1 cellular context compared by ENCODE assay signal in the genomic region with DNA sequence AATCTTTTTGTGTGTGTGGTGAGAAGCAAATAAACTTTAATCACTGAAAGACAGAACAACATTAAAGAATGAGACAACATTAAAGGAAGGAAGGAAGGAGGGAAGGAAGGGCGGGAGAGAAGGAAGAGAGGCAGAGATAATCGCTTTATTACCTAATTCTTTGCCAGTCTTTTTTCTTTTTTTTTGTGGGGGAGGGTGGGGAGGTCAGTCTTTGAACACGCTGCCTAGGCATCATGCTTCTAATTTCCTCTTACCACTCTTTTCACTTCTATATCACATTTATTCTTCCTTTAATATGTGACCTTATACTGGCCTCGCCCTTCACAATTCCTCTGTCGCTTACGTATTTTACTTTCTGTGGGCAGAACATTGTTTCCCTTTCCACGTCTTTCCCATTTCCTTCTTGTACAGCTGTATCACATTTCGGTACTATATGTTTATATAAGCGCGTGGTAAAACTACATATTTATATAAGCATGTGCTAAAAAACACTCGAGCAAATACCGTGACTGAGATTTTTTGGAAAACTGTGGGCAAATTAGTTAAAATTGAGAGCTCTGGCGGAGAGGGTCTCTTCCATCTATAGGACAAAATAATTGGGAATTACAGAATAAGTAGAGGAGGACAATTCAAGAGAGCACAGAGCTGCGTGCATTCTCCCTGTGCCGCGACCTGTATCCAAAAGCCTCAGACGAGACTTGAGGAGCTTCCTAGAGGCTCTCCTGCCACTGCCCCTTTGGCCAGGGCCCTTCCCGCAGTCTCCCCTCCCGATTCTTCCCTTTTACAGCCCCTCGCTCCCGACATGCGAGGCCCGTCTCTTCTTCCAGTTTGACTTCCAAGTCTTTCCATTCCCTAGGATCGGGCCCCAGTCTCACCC.
A peak's percentile ranks its signal among the peaks of the same experiment; 100 is the strongest.
TF ChIP-seq lines count a peak whose summit lies in the region.

No MANE protein-coding gene starts in this region.

TF ChIP-seq in HEK293, 187 proteins besides CTCF, POLR2A, EP300 and RAD21 (continued from another document):
- TF ChIP-seq, protein P1, sequence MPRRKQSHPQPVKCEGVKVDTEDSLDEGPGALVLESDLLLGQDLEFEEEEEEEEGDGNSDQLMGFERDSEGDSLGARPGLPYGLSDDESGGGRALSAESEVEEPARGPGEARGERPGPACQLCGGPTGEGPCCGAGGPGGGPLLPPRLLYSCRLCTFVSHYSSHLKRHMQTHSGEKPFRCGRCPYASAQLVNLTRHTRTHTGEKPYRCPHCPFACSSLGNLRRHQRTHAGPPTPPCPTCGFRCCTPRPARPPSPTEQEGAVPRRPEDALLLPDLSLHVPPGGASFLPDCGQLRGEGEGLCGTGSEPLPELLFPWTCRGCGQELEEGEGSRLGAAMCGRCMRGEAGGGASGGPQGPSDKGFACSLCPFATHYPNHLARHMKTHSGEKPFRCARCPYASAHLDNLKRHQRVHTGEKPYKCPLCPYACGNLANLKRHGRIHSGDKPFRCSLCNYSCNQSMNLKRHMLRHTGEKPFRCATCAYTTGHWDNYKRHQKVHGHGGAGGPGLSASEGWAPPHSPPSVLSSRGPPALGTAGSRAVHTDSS (tag by site-specific recombination; IDR thresholded peaks at IDR 0.05): no peak
- peak; percentile 4; the same call in 1 of the 2 replicates for TF ChIP-seq SP7 (tag by site-specific recombination; IDR thresholded peaks at IDR 0.05)
- TF ChIP-seq, protein P2, sequence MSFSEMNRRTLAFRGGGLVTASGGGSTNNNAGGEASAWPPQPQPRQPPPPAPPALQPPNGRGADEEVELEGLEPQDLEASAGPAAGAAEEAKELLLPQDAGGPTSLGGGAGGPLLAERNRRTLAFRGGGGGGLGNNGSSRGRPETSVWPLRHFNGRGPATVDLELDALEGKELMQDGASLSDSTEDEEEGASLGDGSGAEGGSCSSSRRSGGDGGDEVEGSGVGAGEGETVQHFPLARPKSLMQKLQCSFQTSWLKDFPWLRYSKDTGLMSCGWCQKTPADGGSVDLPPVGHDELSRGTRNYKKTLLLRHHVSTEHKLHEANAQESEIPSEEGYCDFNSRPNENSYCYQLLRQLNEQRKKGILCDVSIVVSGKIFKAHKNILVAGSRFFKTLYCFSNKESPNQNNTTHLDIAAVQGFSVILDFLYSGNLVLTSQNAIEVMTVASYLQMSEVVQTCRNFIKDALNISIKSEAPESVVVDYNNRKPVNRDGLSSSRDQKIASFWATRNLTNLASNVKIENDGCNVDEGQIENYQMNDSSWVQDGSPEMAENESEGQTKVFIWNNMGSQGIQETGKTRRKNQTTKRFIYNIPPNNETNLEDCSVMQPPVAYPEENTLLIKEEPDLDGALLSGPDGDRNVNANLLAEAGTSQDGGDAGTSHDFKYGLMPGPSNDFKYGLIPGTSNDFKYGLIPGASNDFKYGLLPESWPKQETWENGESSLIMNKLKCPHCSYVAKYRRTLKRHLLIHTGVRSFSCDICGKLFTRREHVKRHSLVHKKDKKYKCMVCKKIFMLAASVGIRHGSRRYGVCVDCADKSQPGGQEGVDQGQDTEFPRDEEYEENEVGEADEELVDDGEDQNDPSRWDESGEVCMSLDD (tag by site-specific recombination; IDR thresholded peaks at IDR 0.05): 0 out of 2 replicates have a peak, but pooled peaks have one; percentile 86
- TF ChIP-seq, protein P3, sequence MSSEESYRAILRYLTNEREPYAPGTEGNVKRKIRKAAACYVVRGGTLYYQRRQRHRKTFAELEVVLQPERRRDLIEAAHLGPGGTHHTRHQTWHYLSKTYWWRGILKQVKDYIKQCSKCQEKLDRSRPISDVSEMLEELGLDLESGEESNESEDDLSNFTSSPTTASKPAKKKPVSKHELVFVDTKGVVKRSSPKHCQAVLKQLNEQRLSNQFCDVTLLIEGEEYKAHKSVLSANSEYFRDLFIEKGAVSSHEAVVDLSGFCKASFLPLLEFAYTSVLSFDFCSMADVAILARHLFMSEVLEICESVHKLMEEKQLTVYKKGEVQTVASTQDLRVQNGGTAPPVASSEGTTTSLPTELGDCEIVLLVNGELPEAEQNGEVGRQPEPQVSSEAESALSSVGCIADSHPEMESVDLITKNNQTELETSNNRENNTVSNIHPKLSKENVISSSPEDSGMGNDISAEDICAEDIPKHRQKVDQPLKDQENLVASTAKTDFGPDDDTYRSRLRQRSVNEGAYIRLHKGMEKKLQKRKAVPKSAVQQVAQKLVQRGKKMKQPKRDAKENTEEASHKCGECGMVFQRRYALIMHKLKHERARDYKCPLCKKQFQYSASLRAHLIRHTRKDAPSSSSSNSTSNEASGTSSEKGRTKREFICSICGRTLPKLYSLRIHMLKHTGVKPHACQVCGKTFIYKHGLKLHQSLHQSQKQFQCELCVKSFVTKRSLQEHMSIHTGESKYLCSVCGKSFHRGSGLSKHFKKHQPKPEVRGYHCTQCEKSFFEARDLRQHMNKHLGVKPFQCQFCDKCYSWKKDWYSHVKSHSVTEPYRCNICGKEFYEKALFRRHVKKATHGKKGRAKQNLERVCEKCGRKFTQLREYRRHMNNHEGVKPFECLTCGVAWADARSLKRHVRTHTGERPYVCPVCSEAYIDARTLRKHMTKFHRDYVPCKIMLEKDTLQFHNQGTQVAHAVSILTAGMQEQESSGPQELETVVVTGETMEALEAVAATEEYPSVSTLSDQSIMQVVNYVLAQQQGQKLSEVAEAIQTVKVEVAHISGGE (tag by site-specific recombination; conservative IDR thresholded peaks at IDR 0.05; ENCODE audit: low read depth): peak; percentile 56; the same call in 1 of the 2 replicates
- TF ChIP-seq, protein P4, sequence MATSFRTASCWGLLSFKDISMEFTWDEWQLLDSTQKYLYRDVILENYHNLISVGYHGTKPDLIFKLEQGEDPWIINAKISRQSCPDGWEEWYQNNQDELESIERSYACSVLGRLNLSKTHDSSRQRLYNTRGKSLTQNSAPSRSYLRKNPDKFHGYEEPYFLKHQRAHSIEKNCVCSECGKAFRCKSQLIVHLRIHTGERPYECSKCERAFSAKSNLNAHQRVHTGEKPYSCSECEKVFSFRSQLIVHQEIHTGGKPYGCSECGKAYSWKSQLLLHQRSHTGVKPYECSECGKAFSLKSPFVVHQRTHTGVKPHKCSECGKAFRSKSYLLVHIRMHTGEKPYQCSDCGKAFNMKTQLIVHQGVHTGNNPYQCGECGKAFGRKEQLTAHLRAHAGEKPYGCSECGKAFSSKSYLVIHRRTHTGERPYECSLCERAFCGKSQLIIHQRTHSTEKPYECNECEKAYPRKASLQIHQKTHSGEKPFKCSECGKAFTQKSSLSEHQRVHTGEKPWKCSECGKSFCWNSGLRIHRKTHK (tag by site-specific recombination; IDR thresholded peaks at IDR 0.05): no peak
- TF ChIP-seq, protein P5, sequence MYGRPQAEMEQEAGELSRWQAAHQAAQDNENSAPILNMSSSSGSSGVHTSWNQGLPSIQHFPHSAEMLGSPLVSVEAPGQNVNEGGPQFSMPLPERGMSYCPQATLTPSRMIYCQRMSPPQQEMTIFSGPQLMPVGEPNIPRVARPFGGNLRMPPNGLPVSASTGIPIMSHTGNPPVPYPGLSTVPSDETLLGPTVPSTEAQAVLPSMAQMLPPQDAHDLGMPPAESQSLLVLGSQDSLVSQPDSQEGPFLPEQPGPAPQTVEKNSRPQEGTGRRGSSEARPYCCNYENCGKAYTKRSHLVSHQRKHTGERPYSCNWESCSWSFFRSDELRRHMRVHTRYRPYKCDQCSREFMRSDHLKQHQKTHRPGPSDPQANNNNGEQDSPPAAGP (tag by site-specific recombination; IDR thresholded peaks at IDR 0.05): peak; percentile 50; the same call in 1 of the 2 replicates
- TF ChIP-seq PRDM1 (tag by site-specific recombination; IDR thresholded peaks at IDR 0.05): peak; percentile 86
- 0 out of 2 replicates have a peak, but pooled peaks have one; percentile 42 for TF ChIP-seq WT1 (tag by site-specific recombination; IDR thresholded peaks at IDR 0.05)
- 0 out of 2 replicates have a peak, but pooled peaks have one; percentile 56 for TF ChIP-seq KLF16 (tag by site-specific recombination; IDR thresholded peaks at IDR 0.05)
- TF ChIP-seq ZNF2 (tag by site-specific recombination; IDR thresholded peaks at IDR 0.05): 0 out of 2 replicates have a peak, but pooled peaks have one; percentile 22
- TF ChIP-seq ZBTB48 (tag by site-specific recombination; IDR thresholded peaks at IDR 0.05): peak; percentile 62
- peak; percentile 77 for TF ChIP-seq ZNF366 (tag by site-specific recombination; conservative IDR thresholded peaks at IDR 0.05)
- 0 out of 2 replicates have a peak, but pooled peaks have one; percentile 6 for TF ChIP-seq ZNF10 (tag by site-specific recombination; IDR thresholded peaks at IDR 0.05)
